ENCODE assay signal across 10 cellular contexts in genomic region chr20:64044484-64045247, GRCh38. TPM values are rescaled to one million over a fixed set of nuclear protein-coding genes. Genes with fewer than 3 reads are reported as not detected.
A peak's percentile ranks its signal among the peaks of the same experiment; 100 is the strongest.
DNase-seq lines count a peak whose midpoint lies in the region; ATAC-seq, FAIRE-seq and TF ChIP-seq lines count a peak whose summit lies in the region.
"Had no signal": no experiment of that assay in that cellular context is flagged by ENCODE, and none has a peak within 500 bp of the region (broad histone marks: within the 10 kb centered on the region; RNA-seq: fewer than 3 reads in every experiment).

No MANE protein-coding gene starts in this region.

- peak overlapping the region; percentile 19 to 84; a peak in 3 of 4 replicates for H3K9ac ChIP-seq in K562 (ENCODE audit: insufficient read depth in 1 of 2, low read depth in 2 of 2, low read length in 2 of 2)

- H3K36me3 ChIP-seq in K562 (ENCODE audit: control insufficient read depth, insufficient read depth, low read length), result peaks cover 12% of the 10 kb centered on the region; the same call in 1 of the 3 replicates
- no peaks in the 10 kb centered on the region for H3K36me3 ChIP-seq in stomach

- H3K9me1 ChIP-seq in K562 (ENCODE audit: control insufficient read depth, insufficient read depth, low read length), result peaks cover 4% of the 10 kb centered on the region

- H3K27ac ChIP-seq in K562 (ENCODE audit: extremely low read depth, low read depth, low read length), result peak overlapping the region; percentile 61; the same call in 1 of the 3 replicates
- H3K27ac ChIP-seq in stomach, result peak overlapping the region in 2 of 5 donors; percentile 4 to 24

- BruUV-seq in K562 (replicated peaks; lab: Mats Ljungman, UMichigan), result no TSS peak

- FAIRE-seq in K562 (lab: Jason Lieb, UNC), result peak; percentile 26
- FAIRE-seq: frontal cortex had no signal

- peak overlapping the region; percentile 77 for H2AFZ ChIP-seq in K562 (ENCODE audit: low read depth, low read length)

- H3K4me1 ChIP-seq in K562 (replicated peaks in 1 of 2; ENCODE audit: control insufficient read depth in 2 of 2, insufficient read depth in 2 of 2, low read length in 2 of 2) (peaks cover 31 to 76% of the 10 kb centered on the region in 2 experiments), stomach (peaks cover 21 to 41% (median 37%) of the 10 kb centered on the region in 4 donors)

- TF ChIP-seq CTCF in K562 (IDR thresholded peaks at IDR 0.05 in 2 of 3, conservative IDR thresholded peaks at IDR 0.05 in 1 of 3; ENCODE audit: insufficient read depth in 2 of 3, low read depth in 1 of 3, low read length in 3 of 3) (no peak), stomach (IDR thresholded peaks at IDR 0.05) (no peak)

- H3K27me3 ChIP-seq in K562 (ENCODE audit: control insufficient read depth in 2 of 2, insufficient read depth in 2 of 2, low read length in 2 of 2) (no peaks in the 10 kb centered on the region), stomach (peaks cover 23 to 99% (median 73%) of the 10 kb centered on the region in 3 donors)

- POLR2A ChIA-PET in K562 (lab: Yijun Ruan, JAX), result interaction anchor here (2.3 kb wide), 1 partner anchor 9 kb away, joined by 10 read pairs; no protein-coding TSS in a partner anchor

- TF ChIP-seq RAD21 in K562 (CRISPR knock-in tag; conservative IDR thresholded peaks at IDR 0.05 in 1 of 2, IDR thresholded peaks at IDR 0.05 in 1 of 2), result no peak

- H4K20me1 ChIP-seq in K562 (replicated peaks; ENCODE audit: control insufficient read depth, insufficient read depth, low read length), result no peaks in the 10 kb centered on the region

- H3K9me3 ChIP-seq in K562 (replicated peaks; ENCODE audit: control insufficient read depth, insufficient read depth, low read depth, low read length), result no peaks in the 10 kb centered on the region
- no peaks in the 10 kb centered on the region for H3K9me3 ChIP-seq in stomach

- intact Hi-C loops in K562 (cut with micrococcal nuclease), result no loop called here
- intact Hi-C loops in stomach (cut with DNase I; ENCODE audit: low total_unique reads), result no loop called here

- TF ChIP-seq POLR2A in K562 (conservative IDR thresholded peaks at IDR 0.05), result no peak
- no peak for TF ChIP-seq POLR2A in stomach (IDR thresholded peaks at IDR 0.05)

- in situ Hi-C loops in K562 (cut with MboI), result no loop called here

- CTCF ChIA-PET in K562 (lab: Yijun Ruan, JAX; ENCODE audit: low intra/inter-chr PET ratio), result no interaction called here

- DNase-seq in AG08395 (ENCODE audit: low spot score), result peak; percentile 81
- peak; percentile 90 for DNase-seq in HPDE6-E6E7 (ENCODE audit: extremely low spot score)
- no peak for DNase-seq in K562 (ENCODE audit: extremely low read depth in 1 of 4, low spot score in 3 of 4)
- DNase-seq in kidney tubule cell (ENCODE audit: low spot score), result peak; percentile 54
- no peak for DNase-seq in GOT3 (lab: John Stamatoyannopoulos, UW)
- no peak for DNase-seq in stomach
- DNase-seq in NAMALWA (ENCODE audit: low spot score), result no peak
- no peak for DNase-seq in activated T-cell treated with anti-CD3 and anti-CD28 coated beads, Interleukin-2, amount 50 U/mL, for 1 hour

- TF ChIP-seq EP300 in K562 (IDR thresholded peaks at IDR 0.05; ENCODE audit: low read length) (no peak), stomach (IDR thresholded peaks at IDR 0.05) (no peak)

- 0 out of 2 replicates have a peak overlapping the region, but pooled peaks have one; percentile 1 for H3K4me2 ChIP-seq in K562 (ENCODE audit: insufficient read depth, low read length)

- no peak overlapping the region for H3K4me3 ChIP-seq in K562
- H3K4me3 ChIP-seq in stomach, result no peak overlapping the region

- peaks cover 12% of the 10 kb centered on the region for H3K79me2 ChIP-seq in K562 (ENCODE audit: control insufficient read depth, insufficient read depth, low read length)

- no peak for ATAC-seq in K562

- WGBS in K562 (ENCODE audit: insufficient coverage, low coverage, missing lambda C conversion rate), result 59% methylated on average over 11 of the region's 14 CpGs
- 55 to 74% (median 62%) methylated on average over 8 to 14 of the region's 14 CpGs for WGBS in stomach, 5 donors

RNA-seq across cellular contexts. Expression of gene SOX18, which starts 4.8 kb away (rescaled TPM):
- 0.58 and 1.6 TPM in 2 replicates for total RNA-seq in K562 (2011; cell fraction: chromatin; rRNA removed; ENCODE audit: low replicate concordance)
- total RNA-seq in K562 (2011; cell fraction: nucleolus; rRNA removed), result 3.5 and 3.8 TPM in 2 replicates
- 1.2 and 1.3 TPM in 2 replicates for total RNA-seq in K562 (2011; cell fraction: nucleoplasm; rRNA removed)
- total RNA-seq in K562 (2014; rRNA removed) (2.7 and 6.2 TPM in 2 replicates), K562 (2014; rRNA removed; fragmentation: Illumina TruSeq; extraction: Trizol) (0.13 and 0.15 TPM in 2 replicates), K562 (2015; rRNA removed; fragmentation: Illumina TruSeq; extraction: Trizol) (0.76 and 0.94 TPM in 2 replicates), K562 (2021) (19.8 and 20.4 TPM in 2 replicates), stomach (10 to 100 TPM in 2 of 5 donors, 1 to 10 TPM in 2, under 1 TPM in 1; 0.58 to 26.6 (median 8.9) TPM)
- polyA plus RNA-seq in K562 (2011; rRNA removed) (0.33 and 0.47 TPM in 2 replicates), K562 (2014; fragmentation: Illumina TruSeq; extraction: Trizol) (0.21 and 0.78 TPM in 2 replicates), K562 (2014; fragmentation: Nextera tagmentation; extraction: Ambion mirVana) (under 1 TPM; 0.20 to 0.23 TPM), K562 (2014; rRNA removed) (4.4 and 6.8 TPM in 2 replicates), stomach (10 to 100 TPM in 1 of 3 donors, 1 to 10 TPM in 2; 6.2 to 15.2 (median 8.4) TPM)
- polyA plus RNA-seq in K562 (2011; cell fraction: cytosol; rRNA removed), result 1.0 and 5.3 TPM in 2 replicates
- 2.6 and 7.3 TPM in 2 replicates for polyA plus RNA-seq in K562 (2011; cell fraction: nucleus; rRNA removed)
- 6.7 and 6.9 TPM in 2 replicates for polyA plus RNA-seq in K562 (2012)
- polyA minus RNA-seq in K562 (2011; rRNA and poly(A)+ RNA removed), result 0.14 TPM in 1 of 2 replicates, not detected in the other
- 3.3 and 7.4 TPM in 2 replicates for polyA minus RNA-seq in K562 (2011; cell fraction: cytosol; rRNA and poly(A)+ RNA removed)
- polyA minus RNA-seq in K562 (2011; cell fraction: nucleus; rRNA and poly(A)+ RNA removed), result 1.5 and 2.1 TPM in 2 replicates
- total RNA-seq: progenitor cell of endocrine pancreas had no signal

RNA-seq across cellular contexts. Expression of gene C20orf204, which starts 8.7 kb away (rescaled TPM):
- total RNA-seq in K562 (2011; cell fraction: chromatin; rRNA removed; ENCODE audit: low replicate concordance), result 5.2 and 13.5 TPM in 2 replicates
- total RNA-seq in K562 (2011; cell fraction: nucleolus; rRNA removed), result 6.7 and 7.0 TPM in 2 replicates
- 4.0 and 4.6 TPM in 2 replicates for total RNA-seq in K562 (2011; cell fraction: nucleoplasm; rRNA removed)
- total RNA-seq in K562 (2014; rRNA removed) (0.59 and 0.73 TPM in 2 replicates), K562 (2014; rRNA removed; fragmentation: Illumina TruSeq; extraction: Trizol) (0.10 and 0.22 TPM in 2 replicates), K562 (2015; rRNA removed; fragmentation: Illumina TruSeq; extraction: Trizol) (0.36 and 0.45 TPM in 2 replicates), K562 (2021) (0.67 and 1.1 TPM in 2 replicates), stomach (1 to 10 TPM in 1 of 5 donors, not detected in 4; 1.7 TPM)
- polyA plus RNA-seq in K562 (2011; rRNA removed) (0.11 and 0.22 TPM in 2 replicates), K562 (2014; fragmentation: Illumina TruSeq; extraction: Trizol) (0.11 and 0.16 TPM in 2 replicates), K562 (2014; fragmentation: Nextera tagmentation; extraction: Ambion mirVana) (not detected), K562 (2014; rRNA removed) (0.94 and 1.6 TPM in 2 replicates), stomach (1 to 10 TPM in 2 of 3 donors, under 1 TPM in 1; 0.62 to 3.4 (median 1.4) TPM)
- 0.10 and 0.36 TPM in 2 replicates for polyA plus RNA-seq in K562 (2011; cell fraction: cytosol; rRNA removed)
- polyA plus RNA-seq in K562 (2011; cell fraction: nucleus; rRNA removed), result 1.6 and 3.1 TPM in 2 replicates
- 0.43 and 0.46 TPM in 2 replicates for polyA plus RNA-seq in K562 (2012)
- polyA minus RNA-seq in K562 (2011; rRNA and poly(A)+ RNA removed), result 0.35 and 0.42 TPM in 2 replicates
- polyA minus RNA-seq in K562 (2011; cell fraction: cytosol; rRNA and poly(A)+ RNA removed), result 0.27 TPM in 1 of 2 replicates, not detected in the other
- 1.8 TPM in 2 replicates for polyA minus RNA-seq in K562 (2011; cell fraction: nucleus; rRNA and poly(A)+ RNA removed)

RNA-seq across cellular contexts. Expression of gene TCEA2, which starts 18.3 kb away (rescaled TPM):
- total RNA-seq in K562 (2011; cell fraction: chromatin; rRNA removed; ENCODE audit: low replicate concordance), result 17.4 and 45.7 TPM in 2 replicates
- total RNA-seq in K562 (2011; cell fraction: nucleolus; rRNA removed), result 25.8 and 31.0 TPM in 2 replicates
- 17.7 and 19.9 TPM in 2 replicates for total RNA-seq in K562 (2011; cell fraction: nucleoplasm; rRNA removed)
- total RNA-seq in K562 (2014; rRNA removed) (5.4 and 7.8 TPM in 2 replicates), K562 (2014; rRNA removed; fragmentation: Illumina TruSeq; extraction: Trizol) (3.0 and 3.6 TPM in 2 replicates), K562 (2015; rRNA removed; fragmentation: Illumina TruSeq; extraction: Trizol) (6.4 and 6.9 TPM in 2 replicates), K562 (2021) (18.7 and 28.7 TPM in 2 replicates), stomach (10 to 100 TPM in 4 of 5 donors, 1 to 10 TPM in 1; 3.1 to 30.7 (median 22.8) TPM)
- polyA plus RNA-seq in K562 (2011; rRNA removed) (8.6 and 14.0 TPM in 2 replicates), K562 (2014; fragmentation: Illumina TruSeq; extraction: Trizol) (5.0 and 8.5 TPM in 2 replicates), K562 (2014; fragmentation: Nextera tagmentation; extraction: Ambion mirVana) (1 to 10 TPM; 1.4 to 1.9 TPM), K562 (2014; rRNA removed) (8.0 and 10.0 TPM in 2 replicates), stomach (10 to 100 TPM; 21.0 to 35.5 (median 30.4) TPM)
- polyA plus RNA-seq in K562 (2011; cell fraction: cytosol; rRNA removed), result 14.2 and 18.7 TPM in 2 replicates
- 63.0 and 66.6 TPM in 2 replicates for polyA plus RNA-seq in K562 (2011; cell fraction: nucleus; rRNA removed)
- 15.6 and 29.0 TPM in 2 replicates for polyA plus RNA-seq in K562 (2012)
- polyA minus RNA-seq in K562 (2011; rRNA and poly(A)+ RNA removed), result 3.3 and 4.4 TPM in 2 replicates
- 4.1 and 11.9 TPM in 2 replicates for polyA minus RNA-seq in K562 (2011; cell fraction: cytosol; rRNA and poly(A)+ RNA removed)
- polyA minus RNA-seq in K562 (2011; cell fraction: nucleus; rRNA and poly(A)+ RNA removed), result 11.4 and 20.1 TPM in 2 replicates

RNA-seq across cellular contexts. Expression of gene RGS19, which starts 34.7 kb away (rescaled TPM):
- total RNA-seq in K562 (2011; cell fraction: chromatin; rRNA removed; ENCODE audit: low replicate concordance), result 7.1 and 15.6 TPM in 2 replicates
- total RNA-seq in K562 (2011; cell fraction: nucleolus; rRNA removed), result 13.2 and 13.3 TPM in 2 replicates
- total RNA-seq in K562 (2011; cell fraction: nucleoplasm; rRNA removed), result 7.2 and 10.5 TPM in 2 replicates
- total RNA-seq in K562 (2014; rRNA removed), result 23.7 and 26.9 TPM in 2 replicates
- total RNA-seq in K562 (2014; rRNA removed; fragmentation: Illumina TruSeq; extraction: Trizol), result 3.2 and 3.3 TPM in 2 replicates
- 14.3 and 14.6 TPM in 2 replicates for total RNA-seq in K562 (2015; rRNA removed; fragmentation: Illumina TruSeq; extraction: Trizol)
- total RNA-seq in K562 (2021), result 20.7 and 21.0 TPM in 2 replicates
- 14.7 and 23.9 TPM in 2 replicates for polyA plus RNA-seq in K562 (2011; rRNA removed)
- polyA plus RNA-seq in K562 (2011; cell fraction: cytosol; rRNA removed), result 31.1 and 65.3 TPM in 2 replicates
- polyA plus RNA-seq in K562 (2011; cell fraction: nucleus; rRNA removed), result 19.9 and 25.8 TPM in 2 replicates
- polyA plus RNA-seq in K562 (2012), result 17.9 and 19.3 TPM in 2 replicates
- 5.2 and 11.0 TPM in 2 replicates for polyA plus RNA-seq in K562 (2014; fragmentation: Illumina TruSeq; extraction: Trizol)
- polyA plus RNA-seq in K562 (2014; fragmentation: Nextera tagmentation; extraction: Ambion mirVana), result under 1 TPM; 0.41 to 0.98 TPM
- 21.9 and 23.4 TPM in 2 replicates for polyA plus RNA-seq in K562 (2014; rRNA removed)
- 4.7 and 4.8 TPM in 2 replicates for polyA minus RNA-seq in K562 (2011; rRNA and poly(A)+ RNA removed)
- polyA minus RNA-seq in K562 (2011; cell fraction: cytosol; rRNA and poly(A)+ RNA removed), result 9.5 and 22.4 TPM in 2 replicates
- 5.7 and 8.8 TPM in 2 replicates for polyA minus RNA-seq in K562 (2011; cell fraction: nucleus; rRNA and poly(A)+ RNA removed)
- total RNA-seq in stomach, result 10 to 100 TPM in 1 of 5 donors, 1 to 10 TPM in 1, not detected in 3; 3.1 to 10.1 TPM
- 10 to 100 TPM in 2 of 3 donors, 1 to 10 TPM in 1; 8.1 to 17.2 (median 13.1) TPM for polyA plus RNA-seq in stomach

RNA-seq across cellular contexts. Expression of gene OPRL1, which starts 35.2 kb away (rescaled TPM):
- total RNA-seq in K562 (2011; cell fraction: chromatin; rRNA removed; ENCODE audit: low replicate concordance), result 0.40 and 0.86 TPM in 2 replicates
- 0.67 and 0.79 TPM in 2 replicates for total RNA-seq in K562 (2011; cell fraction: nucleolus; rRNA removed)
- total RNA-seq in K562 (2011; cell fraction: nucleoplasm; rRNA removed), result 0.23 and 0.66 TPM in 2 replicates
- total RNA-seq in K562 (2014; rRNA removed), result 0.09 and 0.37 TPM in 2 replicates
- 0.07 TPM in 1 of 2 replicates, not detected in the other for total RNA-seq in K562 (2014; rRNA removed; fragmentation: Illumina TruSeq; extraction: Trizol)
- total RNA-seq in K562 (2015; rRNA removed; fragmentation: Illumina TruSeq; extraction: Trizol), result 0.14 and 0.15 TPM in 2 replicates
- total RNA-seq in K562 (2021), result 0.22 and 0.33 TPM in 2 replicates
- 0.17 and 0.64 TPM in 2 replicates for polyA plus RNA-seq in K562 (2011; rRNA removed)
- polyA plus RNA-seq in K562 (2011; cell fraction: cytosol; rRNA removed), result 0.55 and 0.76 TPM in 2 replicates
- 0.67 and 0.70 TPM in 2 replicates for polyA plus RNA-seq in K562 (2011; cell fraction: nucleus; rRNA removed)
- 0.46 and 1.1 TPM in 2 replicates for polyA plus RNA-seq in K562 (2012)
- polyA plus RNA-seq in K562 (2014; fragmentation: Illumina TruSeq; extraction: Trizol), result 0.06 and 0.11 TPM in 2 replicates
- polyA plus RNA-seq in K562 (2014; fragmentation: Nextera tagmentation; extraction: Ambion mirVana), result not detected
- polyA plus RNA-seq in K562 (2014; rRNA removed), result 0.04 and 0.11 TPM in 2 replicates
- 0.39 and 0.48 TPM in 2 replicates for polyA minus RNA-seq in K562 (2011; rRNA and poly(A)+ RNA removed)
- polyA minus RNA-seq in K562 (2011; cell fraction: cytosol; rRNA and poly(A)+ RNA removed), result 0.48 and 0.55 TPM in 2 replicates
- 0.13 and 0.33 TPM in 2 replicates for polyA minus RNA-seq in K562 (2011; cell fraction: nucleus; rRNA and poly(A)+ RNA removed)
- 1 to 10 TPM in 1 of 5 donors, under 1 TPM in 1, not detected in 3; 0.55 to 4.7 TPM for total RNA-seq in stomach
- polyA plus RNA-seq in stomach, result under 1 TPM in 2 of 3 donors, not detected in 1; 0.18 to 0.25 TPM

Comparison
In these comparisons a context has a peak if more than half of its experiments do, and no peak if none do; other contexts are left out.
1. DNase-seq: peak in AG08395 (single experiment), HPDE6-E6E7 (single experiment) and kidney tubule cell (single experiment); none in K562 (0 of 4), GOT3 (single experiment), stomach (single experiment), NAMALWA (single experiment) and activated T-cell treated with anti-CD3 and anti-CD28 coated beads, Interleukin-2, amount 50 U/mL, for 1 hour (single experiment).